9 cellular contexts compared by ENCODE assay signal in the genomic region with DNA sequence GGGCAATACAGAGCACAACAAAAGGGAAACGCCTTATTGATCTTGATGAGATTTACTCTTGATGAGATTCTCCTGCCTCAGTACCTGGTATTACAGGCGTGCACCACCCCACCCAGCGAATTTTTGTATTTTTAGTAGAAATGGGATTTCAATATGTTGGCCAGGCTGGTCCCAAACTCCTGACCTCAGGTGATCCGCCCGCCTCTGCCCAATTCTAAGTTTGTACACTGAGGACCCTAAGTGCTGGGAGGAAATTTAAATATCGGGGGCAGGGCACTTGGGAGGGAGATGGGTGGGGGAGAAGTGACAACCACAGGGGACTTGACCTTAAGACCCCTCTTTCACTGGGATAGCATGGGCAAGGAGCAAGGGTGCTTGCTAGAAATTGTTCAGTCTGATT. TPM values are rescaled to one million over a fixed set of nuclear protein-coding genes. Genes with fewer than 3 reads are reported as not detected.
DNase-seq lines count a peak whose midpoint lies in the region; ATAC-seq and TF ChIP-seq lines count a peak whose summit lies in the region.
"Had no signal": no experiment of that assay in that cellular context is flagged by ENCODE, and none has a peak within 500 bp of the region (broad histone marks: within the 10 kb centered on the region; RNA-seq: fewer than 3 reads in every experiment).

No MANE protein-coding gene starts in this region.

- TF ChIP-seq CTCF in brain microvascular endothelial cell (IDR thresholded peaks at IDR 0.05; ENCODE audit: low read depth, low read length, missing control alignments): no peak
- TF ChIP-seq CTCF in coronary artery (IDR thresholded peaks at IDR 0.05): no peak

- POLR2A ChIA-PET in naive thymus-derived CD8-positive, alpha-beta T cell (lab: Charles Lee): interaction anchor here (2.0 kb wide), 1 partner anchor 13 kb away, joined by 9 read pairs; no protein-coding TSS in a partner anchor

- in situ Hi-C loops in brain microvascular endothelial cell (cut with HindIII; ENCODE audit: low pct_ligation_motif_present, low sequenced_read_pairs): no loop called here

- H3K27me3 Mint-ChIP-seq in naive thymus-derived CD8-positive, alpha-beta T cell: no peaks in the 10 kb centered on the region

- peaks cover 30 to 82% (median 79%) of the 10 kb centered on the region in 4 donors for H3K4me1 Mint-ChIP-seq in naive thymus-derived CD8-positive, alpha-beta T cell

- H3K4me2 ChIP-seq in BLaER1 treated with 17β-estradiol and CSF1 and Interleukin-3, amounts not matched to agents 10 nM and 100 nM: peak overlapping the region; percentile 85 to 99 (median 95)

- H3K27ac ChIP-seq in BLaER1 treated with 17β-estradiol and CSF1 and Interleukin-3, amounts not matched to agents 10 nM and 100 nM: peak overlapping the region; percentile 89 to 98 (median 96); a peak in 17 of 22 replicates
- H3K27ac ChIP-seq in HUES64 (ENCODE audit: low read depth, low read length) (0 out of 2 replicates have a peak overlapping the region, but pooled peaks have one; percentile 99), brain microvascular endothelial cell (no peak overlapping the region), coronary artery (peak overlapping the region in 1 of 2 donors; percentile 99)

- peak overlapping the region in 9 of 10 donors; percentile 85 to 95 (median 88) for H3K4me3 Mint-ChIP-seq in naive thymus-derived CD8-positive, alpha-beta T cell

- H3K4me3 ChIP-seq in BLaER1 treated with 17β-estradiol and CSF1 and Interleukin-3, amounts not matched to agents 10 nM and 100 nM: peak overlapping the region; percentile 66 to 88 (median 76); a peak in 19 of 20 replicates
- H3K4me3 ChIP-seq in HUES64 (ENCODE audit: low read length): peak overlapping the region; percentile 95
- peak overlapping the region; percentile 67 for H3K4me3 ChIP-seq in brain microvascular endothelial cell (ENCODE audit: low read depth, low read length)
- no peak overlapping the region for H3K4me3 ChIP-seq in coronary artery
- H3K4me3 ChIP-seq: MG63 had no signal

- peaks cover 59 to 88% (median 83%) of the 10 kb centered on the region in 11 experiments for H3K36me3 ChIP-seq in BLaER1 treated with 17β-estradiol and CSF1 and Interleukin-3, amounts not matched to agents 10 nM and 100 nM
- peaks cover 68% of the 10 kb centered on the region for H3K36me3 ChIP-seq in HUES64 (ENCODE audit: insufficient read depth, low read length)
- peaks cover 43% of the 10 kb centered on the region for H3K36me3 ChIP-seq in brain microvascular endothelial cell (replicated peaks)

- H3K27ac Mint-ChIP-seq in naive thymus-derived CD8-positive, alpha-beta T cell: peak overlapping the region; percentile 92 to 99 (median 95)

- peaks cover 52 to 84% (median 71%) of the 10 kb centered on the region in 10 experiments for H3K4me1 ChIP-seq in BLaER1 treated with 17β-estradiol and CSF1 and Interleukin-3, amounts not matched to agents 10 nM and 100 nM
- H3K4me1 ChIP-seq in HUES64 (ENCODE audit: insufficient read depth, low read length): peaks cover 28% of the 10 kb centered on the region

- H3K36me3 Mint-ChIP-seq in naive thymus-derived CD8-positive, alpha-beta T cell: peaks cover 1 to 65% (median 8%) of the 10 kb centered on the region in 3 donors

- peaks cover 88 to 98% (median 96%) of the 10 kb centered on the region in 11 experiments for H4K20me1 ChIP-seq in BLaER1 treated with 17β-estradiol and CSF1 and Interleukin-3, amounts not matched to agents 10 nM and 100 nM

- H3K9me3 Mint-ChIP-seq in naive thymus-derived CD8-positive, alpha-beta T cell: no peaks in the 10 kb centered on the region

- H3K27me3 ChIP-seq in BLaER1 treated with 17β-estradiol and CSF1 and Interleukin-3, amounts not matched to agents 10 nM and 100 nM: no peaks in the 10 kb centered on the region
- H3K27me3 ChIP-seq in HUES64 (ENCODE audit: insufficient read depth, low read length): no peaks in the 10 kb centered on the region
- no peaks in the 10 kb centered on the region for H3K27me3 ChIP-seq in brain microvascular endothelial cell (replicated peaks)
- H3K27me3 ChIP-seq: MG63 had no signal

- no peak for ATAC-seq in naive thymus-derived CD8-positive, alpha-beta T cell
- no peak for ATAC-seq in GM21515 (IDR thresholded peaks at IDR 0.05; ENCODE audit: unreplicated experiment)

- 82% methylated on average over 6 of the region's 6 CpGs for WGBS in HUES64

- H3K9ac ChIP-seq in BLaER1 treated with 17β-estradiol and CSF1 and Interleukin-3, amounts not matched to agents 10 nM and 100 nM: peak overlapping the region; percentile 89 to 98 (median 95); a peak in 21 of 22 replicates
- peak overlapping the region; percentile 99 for H3K9ac ChIP-seq in HUES64 (ENCODE audit: low read depth, low read length)

- no peaks in the 10 kb centered on the region for H3K9me3 ChIP-seq in BLaER1 treated with 17β-estradiol and CSF1 and Interleukin-3, amounts not matched to agents 10 nM and 100 nM (replicated peaks in 1 of 11)
- no peaks in the 10 kb centered on the region for H3K9me3 ChIP-seq in HUES64 (ENCODE audit: insufficient read depth, low read depth, low read length)
- H3K9me3 ChIP-seq: MG63 had no signal

- DNase-seq in brain microvascular endothelial cell: no peak
- no peak for DNase-seq in naive thymus-derived CD8-positive, alpha-beta T cell
- DNase-seq in medulla oblongata (ENCODE audit: extremely low spot score): no peak
- no peak for DNase-seq in coronary artery (ENCODE audit: low spot score)
- DNase-seq in amniotic stem cell (lab: John Stamatoyannopoulos, UW): no peak
- DNase-seq: MG63 had no signal

RNA-seq across cellular contexts. Expression of a gene that starts 14.1 kb away (rescaled TPM):
- 295 TPM for polyA plus RNA-seq in HUES64 (2013, experiment 1 of 2)
- polyA plus RNA-seq in HUES64 (2013, experiment 2 of 2): 272 TPM
- total RNA-seq in naive thymus-derived CD8-positive, alpha-beta T cell: 100 to 1,000 TPM; 155 to 168 TPM
- 100 to 1,000 TPM; 160 to 202 (median 174) TPM for polyA plus RNA-seq in naive thymus-derived CD8-positive, alpha-beta T cell

RNA-seq across cellular contexts. Expression of a gene that starts 23.4 kb away (rescaled TPM):
- not detected for polyA plus RNA-seq in HUES64 (2013, experiment 1 of 2)
- not detected for polyA plus RNA-seq in HUES64 (2013, experiment 2 of 2)
- total RNA-seq in naive thymus-derived CD8-positive, alpha-beta T cell: not detected
- not detected for polyA plus RNA-seq in naive thymus-derived CD8-positive, alpha-beta T cell

RNA-seq across cellular contexts. Expression of a gene that starts 42.0 kb away (rescaled TPM):
- 1.7 TPM for polyA plus RNA-seq in HUES64 (2013, experiment 1 of 2)
- polyA plus RNA-seq in HUES64 (2013, experiment 2 of 2): 2.5 TPM
- 1 to 10 TPM; 4.4 to 5.4 TPM for total RNA-seq in naive thymus-derived CD8-positive, alpha-beta T cell
- polyA plus RNA-seq in naive thymus-derived CD8-positive, alpha-beta T cell: 1 to 10 TPM; 4.0 to 6.0 (median 5.1) TPM
